In genomic region chr22:50683086-50683993, GRCh38 we compare ENCODE assay signal across 25 cellular contexts. TPM values are rescaled to one million over a fixed set of nuclear protein-coding genes. Genes with fewer than 3 reads are reported as not detected.
DNase-seq lines count a peak whose midpoint lies in the region; ATAC-seq and TF ChIP-seq lines count a peak whose summit lies in the region.
"Had no signal": no experiment of that assay in that cellular context is flagged by ENCODE, and none has a peak within 500 bp of the region (broad histone marks: within the 10 kb centered on the region; RNA-seq: fewer than 3 reads in every experiment).

No MANE protein-coding gene starts in this region.

- no peak for ATAC-seq in activated CD8-positive, alpha-beta memory T cell treated with anti-CD3 and anti-CD28 coated beads, Interleukin-2, amount 10 ng/mL, durations not matched to agents 7 days and 5 days
- 0 out of 3 replicates have a peak, but pooled peaks have one; percentile 10 for ATAC-seq in RWPE2 (ENCODE audit: low read depth)
- ATAC-seq in stimulated activated memory B cell treated with anti-CD40 and anti-IgM and Interleukin-4, amounts not matched to agents 10 μg/mL and 1 μg/mL and 100 μg/mL, for 72 hours, result peak; percentile 90
- ATAC-seq in gastroesophageal sphincter, result no peak
- ATAC-seq: left lobe of liver; mucosa of descending colon; stimulated activated effector memory CD8-positive, alpha-beta T cell treated with anti-CD3 and anti-CD28 coated beads, Interleukin-12 subunit alpha, Interleukin-12 subunit beta, amount 100 ng/mL, for 72 hours had no signal

- 83 to 85% methylated on average over 5 to 8 of the region's 21 CpGs for WGBS in gastroesophageal sphincter (ENCODE audit: low coverage in 1 of 2), 2 donors

- no peaks in the 10 kb centered on the region for H3K4me1 Mint-ChIP-seq in activated CD8-positive, alpha-beta memory T cell treated with anti-CD3 and anti-CD28 coated beads, Interleukin-2, amount 10 ng/mL, durations not matched to agents 7 days and 5 days
- peaks cover 12% of the 10 kb centered on the region for H3K4me1 Mint-ChIP-seq in stimulated activated memory B cell treated with anti-CD40 and anti-IgM and Interleukin-4, amounts not matched to agents 10 μg/mL and 1 μg/mL and 100 μg/mL, for 72 hours
- H3K4me1 Mint-ChIP-seq: stimulated activated effector memory CD8-positive, alpha-beta T cell treated with anti-CD3 and anti-CD28 coated beads, Interleukin-12 subunit alpha, Interleukin-12 subunit beta, amount 100 ng/mL, for 72 hours had no signal

- no peaks in the 10 kb centered on the region for H3K27me3 ChIP-seq in RWPE2 (ENCODE audit: insufficient read depth, poor library complexity, severe bottlenecking)
- no peaks in the 10 kb centered on the region for H3K27me3 ChIP-seq in right atrium auricular region
- H3K27me3 ChIP-seq in gastroesophageal sphincter, result peaks cover 18% of the 10 kb centered on the region
- H3K27me3 ChIP-seq: BLaER1, neutrophil had no signal

- no peak for TF ChIP-seq CTCF in RWPE2 (IDR thresholded peaks at IDR 0.05; ENCODE audit: poor library complexity, severe bottlenecking)
- TF ChIP-seq CTCF in right atrium auricular region (IDR thresholded peaks at IDR 0.05), result no peak
- TF ChIP-seq CTCF in gastroesophageal sphincter (IDR thresholded peaks at IDR 0.05), result no peak

- H3K4me3 Mint-ChIP-seq in activated CD8-positive, alpha-beta memory T cell treated with anti-CD3 and anti-CD28 coated beads, Interleukin-2, amount 10 ng/mL, durations not matched to agents 7 days and 5 days, result no peak overlapping the region
- H3K4me3 Mint-ChIP-seq in stimulated activated memory B cell treated with anti-CD40 and anti-IgM and Interleukin-4, amounts not matched to agents 10 μg/mL and 1 μg/mL and 100 μg/mL, for 72 hours, result no peak overlapping the region
- H3K4me3 Mint-ChIP-seq: stimulated activated effector memory CD8-positive, alpha-beta T cell treated with anti-CD3 and anti-CD28 coated beads, Interleukin-12 subunit alpha, Interleukin-12 subunit beta, amount 100 ng/mL, for 72 hours had no signal

- H3K36me3 Mint-ChIP-seq in activated CD8-positive, alpha-beta memory T cell treated with anti-CD3 and anti-CD28 coated beads, Interleukin-2, amount 10 ng/mL, durations not matched to agents 7 days and 5 days, result no peaks in the 10 kb centered on the region
- H3K36me3 Mint-ChIP-seq in stimulated activated memory B cell treated with anti-CD40 and anti-IgM and Interleukin-4, amounts not matched to agents 10 μg/mL and 1 μg/mL and 100 μg/mL, for 72 hours, result no peaks in the 10 kb centered on the region
- H3K36me3 Mint-ChIP-seq: stimulated activated effector memory CD8-positive, alpha-beta T cell treated with anti-CD3 and anti-CD28 coated beads, Interleukin-12 subunit alpha, Interleukin-12 subunit beta, amount 100 ng/mL, for 72 hours had no signal

- TF ChIP-seq EP300 in gastroesophageal sphincter (IDR thresholded peaks at IDR 0.05), result no peak

- no peaks in the 10 kb centered on the region for H3K9me3 ChIP-seq in RWPE2 (ENCODE audit: severe bottlenecking)
- H3K9me3 ChIP-seq in right atrium auricular region, result no peaks in the 10 kb centered on the region
- no peaks in the 10 kb centered on the region for H3K9me3 ChIP-seq in gastroesophageal sphincter
- H3K9me3 ChIP-seq: A549, esophagus muscularis mucosa, mucosa of descending colon, neutrophil, transverse colon had no signal

- H3K9me3 Mint-ChIP-seq in activated CD8-positive, alpha-beta memory T cell treated with anti-CD3 and anti-CD28 coated beads, Interleukin-2, amount 10 ng/mL, durations not matched to agents 7 days and 5 days (ENCODE audit: low read depth), result peaks cover 11% of the 10 kb centered on the region
- no peaks in the 10 kb centered on the region for H3K9me3 Mint-ChIP-seq in stimulated activated memory B cell treated with anti-CD40 and anti-IgM and Interleukin-4, amounts not matched to agents 10 μg/mL and 1 μg/mL and 100 μg/mL, for 72 hours
- H3K9me3 Mint-ChIP-seq: stimulated activated effector memory CD8-positive, alpha-beta T cell treated with anti-CD3 and anti-CD28 coated beads, Interleukin-12 subunit alpha, Interleukin-12 subunit beta, amount 100 ng/mL, for 72 hours had no signal

- CTCF ChIA-PET in activated CD8-positive, alpha-beta memory T cell treated with anti-CD3 and anti-CD28 coated beads, Interleukin-2, amount 10 ng/mL, durations not matched to agents 7 days and 5 days (lab: Charles Lee), result no interaction called here

- H3K36me3 ChIP-seq in RWPE2 (ENCODE audit: low read depth) (no peaks in the 10 kb centered on the region), right atrium auricular region (no peaks in the 10 kb centered on the region), gastroesophageal sphincter (no peaks in the 10 kb centered on the region)
- H3K36me3 ChIP-seq: neutrophil, transverse colon had no signal

- peak; percentile 4 for DNase-seq in activated CD8-positive, alpha-beta memory T cell treated with anti-CD3 and anti-CD28 coated beads, Interleukin-2, amount 50 U/mL, for 4 hours
- DNase-seq in activated CD8-positive, alpha-beta memory T cell treated with anti-CD3 and anti-CD28 coated beads, Interleukin-2, amount 10 ng/mL, durations not matched to agents 7 days and 5 days, result no peak
- DNase-seq in RWPE2 (ENCODE audit: low spot score), result no peak
- DNase-seq in right atrium auricular region (ENCODE audit: low spot score), result peak; percentile 28
- no peak for DNase-seq in stimulated activated CD4-positive, alpha-beta T cell treated with anti-CD3 and anti-CD28 coated beads, Interleukin-4, amount 100 ng/mL, for 4 hours
- no peak for DNase-seq in NCI-H510A treated with DMSO at 0.1 percent for 48 hours (lab: John Stamatoyannopoulos, UW)
- DNase-seq: activated CD4-positive, CD25-positive, alpha-beta regulatory T cell; activated effector memory CD4-positive, alpha-beta T cell treated with anti-CD3 and anti-CD28 coated beads, Interleukin-2, amount 50 U/mL, for 16 hours; amygdala; central memory CD4-positive, alpha-beta T cell; EL; NCI-H1417; NCI-H526 treated with DMSO at 0.1 percent for 48 hours; retina; T-helper 2 cell; transverse colon had no signal

- no peak overlapping the region for H3K27ac ChIP-seq in RWPE2 (ENCODE audit: poor library complexity, severe bottlenecking)
- H3K27ac ChIP-seq in right atrium auricular region, result no peak overlapping the region
- H3K27ac ChIP-seq in gastroesophageal sphincter, result no peak overlapping the region
- H3K27ac ChIP-seq: A549, BLaER1, esophagus muscularis mucosa, neutrophil, transverse colon had no signal

- H3K4me1 ChIP-seq in RWPE2 (ENCODE audit: insufficient read depth, poor library complexity, severe bottlenecking) (no peaks in the 10 kb centered on the region), right atrium auricular region (peaks cover 0 to 18% of the 10 kb centered on the region in 2 donors), gastroesophageal sphincter (no peaks in the 10 kb centered on the region)
- H3K4me1 ChIP-seq: A549, transverse colon had no signal

- H3K4me3 ChIP-seq in RWPE2 (ENCODE audit: severe bottlenecking), result no peak overlapping the region
- H3K4me3 ChIP-seq in right atrium auricular region, result no peak overlapping the region
- H3K4me3 ChIP-seq in gastroesophageal sphincter, result no peak overlapping the region
- H3K4me3 ChIP-seq: A549, BLaER1, esophagus muscularis mucosa, mucosa of descending colon, transverse colon had no signal

- no peak for TF ChIP-seq POLR2A in gastroesophageal sphincter (IDR thresholded peaks at IDR 0.05)

- H3K27ac Mint-ChIP-seq in activated CD8-positive, alpha-beta memory T cell treated with anti-CD3 and anti-CD28 coated beads, Interleukin-2, amount 10 ng/mL, durations not matched to agents 7 days and 5 days, result no peak overlapping the region
- no peak overlapping the region for H3K27ac Mint-ChIP-seq in stimulated activated memory B cell treated with anti-CD40 and anti-IgM and Interleukin-4, amounts not matched to agents 10 μg/mL and 1 μg/mL and 100 μg/mL, for 72 hours

- no peaks in the 10 kb centered on the region for H3K27me3 Mint-ChIP-seq in activated CD8-positive, alpha-beta memory T cell treated with anti-CD3 and anti-CD28 coated beads, Interleukin-2, amount 10 ng/mL, durations not matched to agents 7 days and 5 days
- H3K27me3 Mint-ChIP-seq in stimulated activated memory B cell treated with anti-CD40 and anti-IgM and Interleukin-4, amounts not matched to agents 10 μg/mL and 1 μg/mL and 100 μg/mL, for 72 hours, result peaks cover 26% of the 10 kb centered on the region

RNA-seq across cellular contexts. Expression of gene SHANK3, which starts 10.7 kb away (rescaled TPM):
- under 1 TPM in 1 of 2 experiments, not detected in 1; 0.05 TPM for total RNA-seq in activated CD8-positive, alpha-beta memory T cell treated with anti-CD3 and anti-CD28 coated beads, Interleukin-2, amount 10 ng/mL, durations not matched to agents 7 days and 5 days
- total RNA-seq in right atrium auricular region (10 to 100 TPM in 1 of 2 donors, 1 to 10 TPM in 1; 8.2 to 12.3 TPM), gastroesophageal sphincter (10 to 100 TPM in 2 of 4 donors, 1 to 10 TPM in 2; 5.9 to 20.5 (median 13.0) TPM)

RNA-seq across cellular contexts. Expression of gene ACR, which starts 54.7 kb away (rescaled TPM):
- not detected for total RNA-seq in activated CD8-positive, alpha-beta memory T cell treated with anti-CD3 and anti-CD28 coated beads, Interleukin-2, amount 10 ng/mL, durations not matched to agents 7 days and 5 days
- total RNA-seq in right atrium auricular region, result under 1 TPM in 1 of 2 donors, not detected in 1; 0.39 TPM
- total RNA-seq in gastroesophageal sphincter, result not detected
- total RNA-seq: transverse colon had no signal

RNA-seq across cellular contexts. Expression of gene ARSA, which starts 55.4 kb away (rescaled TPM):
- 10 to 100 TPM; 49.6 to 68.2 TPM for total RNA-seq in activated CD8-positive, alpha-beta memory T cell treated with anti-CD3 and anti-CD28 coated beads, Interleukin-2, amount 10 ng/mL, durations not matched to agents 7 days and 5 days
- 10 to 100 TPM; 30.7 to 38.9 TPM for total RNA-seq in right atrium auricular region
- total RNA-seq in gastroesophageal sphincter, result 10 to 100 TPM; 19.5 to 40.0 (median 21.0) TPM

Comparison
In these comparisons a context has a peak if more than half of its experiments do, and no peak if none do; other contexts are left out.
1. DNase-seq: peak in activated CD8-positive, alpha-beta memory T cell treated with anti-CD3 and anti-CD28 coated beads, Interleukin-2, amount 50 U/mL, for 4 hours (single experiment) and right atrium auricular region (single experiment); none in activated CD8-positive, alpha-beta memory T cell treated with anti-CD3 and anti-CD28 coated beads, Interleukin-2, amount 10 ng/mL, durations not matched to agents 7 days and 5 days (single experiment), RWPE2 (single experiment), stimulated activated CD4-positive, alpha-beta T cell treated with anti-CD3 and anti-CD28 coated beads, Interleukin-4, amount 100 ng/mL, for 4 hours (0 of 2) and NCI-H510A treated with DMSO at 0.1 percent for 48 hours (single experiment).
2. ATAC-seq: peak in RWPE2 (single experiment) and stimulated activated memory B cell treated with anti-CD40 and anti-IgM and Interleukin-4, amounts not matched to agents 10 μg/mL and 1 μg/mL and 100 μg/mL, for 72 hours (single experiment); none in activated CD8-positive, alpha-beta memory T cell treated with anti-CD3 and anti-CD28 coated beads, Interleukin-2, amount 10 ng/mL, durations not matched to agents 7 days and 5 days (single experiment) and gastroesophageal sphincter (single experiment).
3. RNA of gene SHANK3, which starts 10.7 kb away (total RNA-seq): 5.9 to 20.5 TPM in gastroesophageal sphincter and 8.2 to 12.3 TPM in right atrium auricular region; 0.05 TPM in activated CD8-positive, alpha-beta memory T cell treated with anti-CD3 and anti-CD28 coated beads, Interleukin-2, amount 10 ng/mL, durations not matched to agents 7 days and 5 days; every median in the first group is over 4 times any median in the second.